11 cellular contexts compared by ENCODE assay signal in the genomic region with DNA sequence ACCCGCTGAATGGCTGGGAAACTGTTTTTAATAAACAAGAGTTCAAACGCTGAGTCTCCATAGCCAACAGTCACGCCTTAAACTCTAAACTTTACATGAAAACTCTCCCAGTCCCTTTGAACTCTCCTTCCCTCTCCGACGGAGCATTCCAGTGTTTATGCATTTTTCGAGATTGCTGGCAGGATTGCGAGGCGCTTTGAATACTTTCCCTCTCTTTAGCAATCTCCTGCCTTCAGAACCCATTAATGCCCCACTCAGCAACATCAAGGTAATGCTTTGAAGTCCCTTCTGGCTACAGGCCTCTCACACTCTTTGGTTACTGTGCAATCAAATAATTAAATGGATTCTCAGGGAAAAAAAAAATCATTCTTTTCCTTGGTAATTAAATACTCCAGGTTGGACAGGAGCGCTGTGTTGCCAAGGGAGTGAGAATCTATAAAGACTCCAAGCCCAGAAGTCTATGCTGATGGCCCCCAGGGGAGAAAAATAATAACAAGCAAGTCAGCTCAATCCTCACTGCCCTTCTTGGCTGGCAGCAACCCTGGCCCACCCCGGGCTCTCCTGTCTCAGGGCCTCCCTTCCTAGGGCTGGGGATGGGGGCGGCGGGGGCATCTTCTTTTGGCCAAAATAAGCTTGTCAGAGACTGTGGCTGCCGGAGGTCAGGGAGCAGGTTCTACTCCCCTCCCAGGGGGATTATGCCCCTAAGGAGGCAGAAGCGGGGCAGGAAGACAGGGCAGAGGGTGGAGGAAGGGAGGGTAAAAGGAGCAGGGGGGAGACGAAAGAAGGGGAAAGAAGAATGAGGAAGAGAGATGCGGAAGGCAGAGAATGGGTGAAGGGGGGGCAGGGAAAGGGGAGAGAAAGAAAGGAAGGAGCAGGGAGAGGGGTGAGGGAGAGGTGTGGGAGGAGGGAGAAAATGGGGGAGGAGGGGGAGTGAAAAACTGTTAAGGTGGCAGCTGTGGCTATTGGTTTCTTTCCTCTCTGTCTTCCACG. TPM values are rescaled to one million over a fixed set of nuclear protein-coding genes. Genes with fewer than 3 reads are reported as not detected.
DNase-seq lines count a peak whose midpoint lies in the region; ATAC-seq and TF ChIP-seq lines count a peak whose summit lies in the region.
"Had no signal": no experiment of that assay in that cellular context is flagged by ENCODE, and none has a peak within 500 bp of the region (broad histone marks: within the 10 kb centered on the region; RNA-seq: fewer than 3 reads in every experiment).

No MANE protein-coding gene starts in this region.

- 41% methylated on average over 17 of the region's 17 CpGs for WGBS in suprapubic skin
- WGBS in prostate gland = 26% methylated on average over 17 of the region's 17 CpGs

- POLR2A ChIA-PET in HEK293T (lab: Yijun Ruan, JAX) = no interaction called here

- H3K36me3 ChIP-seq in RWPE2 (ENCODE audit: low read depth) (no peaks in the 10 kb centered on the region), suprapubic skin (no peaks in the 10 kb centered on the region), prostate gland (no peaks in the 10 kb centered on the region)
- H3K36me3 ChIP-seq: gastrocnemius medialis had no signal

- TF ChIP-seq CTCF in RWPE2 (IDR thresholded peaks at IDR 0.05; ENCODE audit: poor library complexity, severe bottlenecking) (no peak), suprapubic skin (IDR thresholded peaks at IDR 0.05) (no peak), prostate gland (IDR thresholded peaks at IDR 0.05) (no peak)

- peaks cover 6% of the 10 kb centered on the region for H3K27me3 ChIP-seq in RWPE2 (ENCODE audit: insufficient read depth, poor library complexity, severe bottlenecking)
- H3K27me3 ChIP-seq in suprapubic skin = no peaks in the 10 kb centered on the region
- no peaks in the 10 kb centered on the region for H3K27me3 ChIP-seq in prostate gland (replicated peaks; ENCODE audit: insufficient read depth)
- H3K27me3 ChIP-seq: gastrocnemius medialis had no signal

- H3K9me3 ChIP-seq in RWPE2 (ENCODE audit: severe bottlenecking) = no peaks in the 10 kb centered on the region
- no peaks in the 10 kb centered on the region for H3K9me3 ChIP-seq in suprapubic skin
- H3K9me3 ChIP-seq in prostate gland = no peaks in the 10 kb centered on the region
- H3K9me3 ChIP-seq: gastrocnemius medialis had no signal

- H3K4me1 ChIP-seq in RWPE2 (ENCODE audit: insufficient read depth, poor library complexity, severe bottlenecking) (no peaks in the 10 kb centered on the region), suprapubic skin (peaks cover 18% of the 10 kb centered on the region), prostate gland (replicated peaks) (no peaks in the 10 kb centered on the region)
- H3K4me1 ChIP-seq: gastrocnemius medialis had no signal

- TF ChIP-seq EP300 in suprapubic skin (IDR thresholded peaks at IDR 0.05) = no peak

- H3K4me3 ChIP-seq in RWPE2 (ENCODE audit: severe bottlenecking) (no peak overlapping the region), suprapubic skin (no peak overlapping the region), prostate gland (no peak overlapping the region)
- H3K4me3 ChIP-seq: gastrocnemius medialis had no signal

- CTCF ChIA-PET in HEK293T (lab: Yijun Ruan, JAX) = no interaction called here

- DNase-seq in HEK293T (ENCODE audit: extremely low spot score) = no peak
- peak; percentile 35 for DNase-seq in RWPE2 (ENCODE audit: low spot score)
- DNase-seq in iPS-NIHi11 (ENCODE audit: low spot score) = peak; percentile 35
- peak; percentile 58 to 73 for DNase-seq in suprapubic skin (ENCODE audit: low spot score in 2 of 2)
- DNase-seq in SK-N-DZ (ENCODE audit: low spot score) = no peak
- DNase-seq in GF-D8 (lab: John Stamatoyannopoulos, UW) = no peak
- no peak for DNase-seq in prostate gland (ENCODE audit: low spot score)
- DNase-seq: activated CD8-positive, alpha-beta memory T cell treated with anti-CD3 and anti-CD28 coated beads, Interleukin-2, amount 50 U/mL, for 48 hours; gastrocnemius medialis; substantia nigra had no signal

- no peak overlapping the region for H3K27ac ChIP-seq in RWPE2 (ENCODE audit: poor library complexity, severe bottlenecking)
- H3K27ac ChIP-seq in suprapubic skin = no peak overlapping the region
- H3K27ac ChIP-seq in prostate gland = no peak overlapping the region
- H3K27ac ChIP-seq: gastrocnemius medialis had no signal

- TF ChIP-seq POLR2A in suprapubic skin (IDR thresholded peaks at IDR 0.05) = no peak
- TF ChIP-seq POLR2A in prostate gland (IDR thresholded peaks at IDR 0.05) = no peak

- intact Hi-C loops in prostate gland (cut with DNase I) = loop anchor here (5.0 kb wide), 2 partner anchors 41 to 49 kb away; no protein-coding TSS in a partner anchor

- ATAC-seq in RWPE2 (ENCODE audit: low read depth) (no peak), GM18517 (IDR thresholded peaks at IDR 0.05; ENCODE audit: unreplicated experiment) (no peak)
- ATAC-seq: gastrocnemius medialis had no signal

TF ChIP-seq in HEK293T, 16 proteins besides CTCF, POLR2A, EP300 and RAD21:
- TF ChIP-seq, protein P1, sequence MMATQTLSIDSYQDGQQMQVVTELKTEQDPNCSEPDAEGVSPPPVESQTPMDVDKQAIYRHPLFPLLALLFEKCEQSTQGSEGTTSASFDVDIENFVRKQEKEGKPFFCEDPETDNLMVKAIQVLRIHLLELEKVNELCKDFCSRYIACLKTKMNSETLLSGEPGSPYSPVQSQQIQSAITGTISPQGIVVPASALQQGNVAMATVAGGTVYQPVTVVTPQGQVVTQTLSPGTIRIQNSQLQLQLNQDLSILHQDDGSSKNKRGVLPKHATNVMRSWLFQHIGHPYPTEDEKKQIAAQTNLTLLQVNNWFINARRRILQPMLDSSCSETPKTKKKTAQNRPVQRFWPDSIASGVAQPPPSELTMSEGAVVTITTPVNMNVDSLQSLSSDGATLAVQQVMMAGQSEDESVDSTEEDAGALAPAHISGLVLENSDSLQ (IDR thresholded peaks at IDR 0.05) = no peak
- TF ChIP-seq L3MBTL2 (conservative IDR thresholded peaks at IDR 0.05) = 0 out of 2 replicates have a peak, but pooled peaks have one; percentile 18
- no peak for TF ChIP-seq FOXM1 (IDR thresholded peaks at IDR 0.05; ENCODE audit: borderline replicate concordance)
TF ChIP-seq in HEK293T: peak in this region for 1.

RNA-seq across cellular contexts. Expression of gene AXIN2, which starts 45.2 kb away (rescaled TPM):
- total RNA-seq in suprapubic skin = 10 to 100 TPM in 3 of 4 donors, 1 to 10 TPM in 1; 9.8 to 36.9 (median 19.8) TPM
- 8.4 and 10.5 TPM in 2 replicates for polyA plus RNA-seq in SK-N-DZ (2014; cell fraction: cytosol; rRNA removed)
- 13.5 and 15.1 TPM in 2 replicates for polyA plus RNA-seq in SK-N-DZ (2014; cell fraction: nucleus; rRNA removed)
- 10 to 100 TPM; 32.3 to 54.6 TPM for total RNA-seq in prostate gland

Comparison
In these comparisons a context has a peak if more than half of its experiments do, and no peak if none do; other contexts are left out.
1. DNase-seq: peak in RWPE2 (single experiment), iPS-NIHi11 (single experiment) and suprapubic skin (2 of 2); none in HEK293T (single experiment), SK-N-DZ (single experiment), GF-D8 (single experiment) and prostate gland (single experiment).